1 cellular context compared by ENCODE assay signal in genomic region chr1:171245458-171246064, GRCh38.
TF ChIP-seq lines count a peak whose summit lies in the region.

No MANE protein-coding gene starts in this region.

TF ChIP-seq in WTC11, 78 proteins besides CTCF, POLR2A, EP300 and RAD21 (continued from another document):
- TF ChIP-seq ZNF281 (CRISPR knock-in tag; IDR thresholded peaks at IDR 0.05) (no peak), E2F1 (CRISPR knock-in tag; IDR thresholded peaks at IDR 0.05) (no peak), ZNF416 (CRISPR knock-in tag; IDR thresholded peaks at IDR 0.05) (no peak)
